In the genomic region with DNA sequence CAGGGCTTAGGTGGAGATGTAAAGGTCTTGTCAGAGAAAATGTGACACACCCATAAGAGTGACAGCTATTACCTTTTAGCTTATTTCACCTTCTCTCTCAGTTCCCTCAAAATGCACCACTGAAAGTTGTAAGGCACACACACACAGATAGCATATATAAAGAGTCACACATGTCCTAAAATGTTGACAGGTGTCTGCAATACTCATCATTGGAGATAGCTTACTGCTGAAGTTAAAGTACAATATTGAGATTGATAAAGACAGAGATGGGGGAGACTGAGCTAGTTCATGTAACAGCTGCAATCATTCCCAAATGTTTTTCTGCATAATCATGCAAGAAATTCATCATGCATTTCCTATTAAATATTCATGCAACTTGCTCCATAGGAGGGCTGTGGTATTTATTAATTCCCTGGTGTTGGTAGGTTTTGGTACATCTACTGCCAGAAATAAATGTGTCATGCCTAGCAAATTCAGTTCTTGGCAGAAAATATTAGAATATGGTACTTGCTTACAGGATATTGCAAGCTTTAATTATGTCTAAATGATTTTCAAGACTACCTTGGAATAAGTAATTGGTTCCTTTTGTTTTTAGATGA, we compare ENCODE assay signal across 16 cellular contexts.
DNase-seq lines count a peak whose midpoint lies in the region; ATAC-seq and TF ChIP-seq lines count a peak whose summit lies in the region.
"Had no signal": no experiment of that assay in that cellular context is flagged by ENCODE, and none has a peak within 500 bp of the region (broad histone marks: within the 10 kb centered on the region; RNA-seq: fewer than 3 reads in every experiment).

No MANE protein-coding gene starts in this region.

- H2BK15ac ChIP-seq in IMR-90 (ENCODE audit: low read depth, low read length): peak overlapping the region; percentile 31; the same call in 1 of the 3 replicates

- in situ Hi-C loops in IMR-90 (cut with MboI; ENCODE audit: low sequenced_read_pairs): no loop called here

- POLR2A ChIA-PET in IMR-90 (lab: Charles Lee; ENCODE audit: unreplicated experiment): no interaction called here

- no peaks in the 10 kb centered on the region for H3K9me1 ChIP-seq in IMR-90 (ENCODE audit: insufficient read depth, low read length)

- H3K9ac ChIP-seq in IMR-90 (ENCODE audit: low read depth, low read length): no peak overlapping the region
- H3K9ac ChIP-seq: BLaER1 had no signal

- TF ChIP-seq RAD21 in IMR-90 (IDR thresholded peaks at IDR 0.05; ENCODE audit: low read length): no peak

- ATAC-seq in IMR-90 (ENCODE audit: low read depth): no peak
- ATAC-seq in left colon: no peak
- ATAC-seq: A549, HCT116 had no signal

- no peaks in the 10 kb centered on the region for H4K20me1 ChIP-seq in IMR-90 (ENCODE audit: insufficient read depth, low read length)
- H4K20me1 ChIP-seq: BLaER1 had no signal

- H4K91ac ChIP-seq in IMR-90 (ENCODE audit: insufficient read depth, low read depth, low read length): no peak overlapping the region

- dilution Hi-C loops in IMR-90 (cut with HindIII; ENCODE audit: low sequenced_read_pairs, unreplicated experiment): no loop called here

- intact Hi-C loops in IMR-90 (cut with micrococcal nuclease): no loop called here
- intact Hi-C loops in left colon (cut with DNase I, micrococcal nuclease): no loop called here

- no peak for TF ChIP-seq POLR2A in IMR-90 (IDR thresholded peaks at IDR 0.05; ENCODE audit: low read depth, low read length)
- no peak for TF ChIP-seq POLR2A in Peyer's patch (IDR thresholded peaks at IDR 0.05)

- no peaks in the 10 kb centered on the region for H3K79me1 ChIP-seq in IMR-90 (ENCODE audit: low read depth in 1 of 2, low read length in 2 of 2)

- no peak overlapping the region for H3K14ac ChIP-seq in IMR-90 (replicated peaks; ENCODE audit: low read depth, low read length)

- H3K27me3 ChIP-seq in IMR-90 (ENCODE audit: control insufficient read depth, insufficient read depth, low read length): no peaks in the 10 kb centered on the region
- no peaks in the 10 kb centered on the region for H3K27me3 ChIP-seq in Peyer's patch
- H3K27me3 ChIP-seq: BLaER1 had no signal

- peaks cover 8% of the 10 kb centered on the region; the same call in 1 of the 2 replicates for H3K4me1 ChIP-seq in IMR-90 (ENCODE audit: control insufficient read depth, insufficient read depth, low read length)
- no peaks in the 10 kb centered on the region for H3K4me1 ChIP-seq in Peyer's patch
- H3K4me1 ChIP-seq: BLaER1 had no signal

- H3K18ac ChIP-seq in IMR-90 (ENCODE audit: low read depth, low read length): no peak overlapping the region

- no peak overlapping the region for H3K4me2 ChIP-seq in IMR-90 (ENCODE audit: low read depth, low read length)
- H3K4me2 ChIP-seq: A549, BLaER1 had no signal

- CTCF ChIA-PET in IMR-90 (lab: Yijun Ruan, JAX): no interaction called here

- no peak overlapping the region for H3K23ac ChIP-seq in IMR-90 (ENCODE audit: low read depth, low read length)

- H3K36me3 ChIP-seq in IMR-90 (ENCODE audit: control insufficient read depth, insufficient read depth, low read length) (no peaks in the 10 kb centered on the region), Peyer's patch (no peaks in the 10 kb centered on the region)
- H3K36me3 ChIP-seq: BLaER1 had no signal

- no peak overlapping the region for H2AFZ ChIP-seq in IMR-90 (replicated peaks; ENCODE audit: low read length, poor library complexity)

- no peak overlapping the region for H3K4ac ChIP-seq in IMR-90 (ENCODE audit: low read depth, low read length)

- no peak overlapping the region for H2AK9ac ChIP-seq in IMR-90 (replicated peaks; ENCODE audit: low read depth, low read length, poor library complexity)

- peak overlapping the region; percentile 90; the same call in 1 of the 2 replicates for H2BK20ac ChIP-seq in IMR-90 (ENCODE audit: low read depth, low read length)

- H2BK120ac ChIP-seq in IMR-90 (ENCODE audit: low read depth, low read length): no peak overlapping the region

- H3K27ac ChIP-seq in IMR-90 (ENCODE audit: insufficient read depth, low read length) (no peak overlapping the region), Peyer's patch (no peak overlapping the region)
- H3K27ac ChIP-seq: A549, BLaER1 had no signal

- no peak overlapping the region for H4K8ac ChIP-seq in IMR-90 (ENCODE audit: low read depth in 2 of 2, low read length in 2 of 2)

- BruUV-seq in IMR-90 (replicated peaks; lab: Mats Ljungman, UMichigan): no TSS peak

- peaks cover 4% of the 10 kb centered on the region; the same call in 1 of the 2 replicates for H3K9me3 ChIP-seq in IMR-90 (ENCODE audit: control insufficient read depth, insufficient read depth, low read length)
- no peaks in the 10 kb centered on the region for H3K9me3 ChIP-seq in Peyer's patch
- H3K9me3 ChIP-seq: A549, BLaER1 had no signal

- no peak overlapping the region for H3K56ac ChIP-seq in IMR-90 (ENCODE audit: extremely low read depth, insufficient read depth, low read length)

- TF ChIP-seq CTCF in AG10803 (conservative IDR thresholded peaks at IDR 0.05; ENCODE audit: low read length): no peak
- TF ChIP-seq CTCF in IMR-90 (conservative IDR thresholded peaks at IDR 0.05; ENCODE audit: low read depth, low read length): no peak
- no peak for TF ChIP-seq CTCF in cardiac fibroblast (IDR thresholded peaks at IDR 0.05; ENCODE audit: low read depth, low read length)
- no peak for TF ChIP-seq CTCF in Peyer's patch (IDR thresholded peaks at IDR 0.05)

- no peak overlapping the region for H2BK5ac ChIP-seq in IMR-90 (ENCODE audit: low read depth, low read length, poor library complexity, severe bottlenecking)

- no peak overlapping the region for H3K4me3 ChIP-seq in AG10803 (ENCODE audit: low read length)
- H3K4me3 ChIP-seq in IMR-90 (ENCODE audit: insufficient read depth, low read depth, low read length): no peak overlapping the region
- no peak overlapping the region for H3K4me3 ChIP-seq in cardiac fibroblast (replicated peaks in 1 of 2; ENCODE audit: low read depth in 2 of 2, low read length in 2 of 2)
- H3K4me3 ChIP-seq in Peyer's patch: no peak overlapping the region
- H3K4me3 ChIP-seq: A549, BLaER1 had no signal

- no peak overlapping the region for H2AK5ac ChIP-seq in IMR-90 (ENCODE audit: low read depth, low read length)

- peak; percentile 92 for DNase-seq in AG10803 (ENCODE audit: low read depth)
- peak; percentile 36 for DNase-seq in IMR-90
- DNase-seq in cardiac fibroblast (ENCODE audit: low read depth in 2 of 2): peak; percentile 59 to 71
- peak; percentile 27 for DNase-seq in iris pigment epithelial cell (ENCODE audit: low read depth)
- no peak for DNase-seq in Peyer's patch
- DNase-seq in left colon: no peak
- DNase-seq in NOMO-1 treated with dmso at 0.1 percent for 144 hours (lab: John Stamatoyannopoulos, UW; ENCODE audit: unreplicated experiment): no peak
- DNase-seq in SKM-1 treated with dmso at 0.1 percent for 144 hours (lab: John Stamatoyannopoulos, UW; ENCODE audit: unreplicated experiment): no peak
- DNase-seq: DMS 273 treated with DMSO at 0.1 percent for 48 hours, NCI-H1092, NCI-H226, NCI-H526 treated with DMSO at 0.1 percent for 48 hours, OCI-M1 had no signal

- no peak overlapping the region for H4K5ac ChIP-seq in IMR-90 (ENCODE audit: low read depth, low read length)

TF ChIP-seq in IMR-90, 13 proteins besides CTCF, POLR2A, EP300 and RAD21:
- TF ChIP-seq MAFK (IDR thresholded peaks at IDR 0.05; ENCODE audit: low read depth, low read length) (no peak), CEBPB (IDR thresholded peaks at IDR 0.05; ENCODE audit: low read depth, low read length) (no peak), RFX5 (IDR thresholded peaks at IDR 0.05; ENCODE audit: low read depth, low read length) (no peak), BHLHE40 (IDR thresholded peaks at IDR 0.05; ENCODE audit: low read depth, low read length) (no peak), SMC3 (IDR thresholded peaks at IDR 0.05; ENCODE audit: low read depth, low read length) (no peak), MAZ (IDR thresholded peaks at IDR 0.05; ENCODE audit: borderline replicate concordance, low read depth, low read length) (no peak), FOS (IDR thresholded peaks at IDR 0.05; ENCODE audit: low read depth, low read length) (no peak), CHD1 (IDR thresholded peaks at IDR 0.05; ENCODE audit: low read depth, low read length) (no peak), RCOR1 (IDR thresholded peaks at IDR 0.05; ENCODE audit: insufficient replicate concordance, low read length) (no peak), MXI1 (IDR thresholded peaks at IDR 0.05; ENCODE audit: borderline replicate concordance, low read depth, low read length) (no peak), NFE2L2 (IDR thresholded peaks at IDR 0.05; ENCODE audit: low read depth, low read length) (no peak)
- TF ChIP-seq, protein P1, sequence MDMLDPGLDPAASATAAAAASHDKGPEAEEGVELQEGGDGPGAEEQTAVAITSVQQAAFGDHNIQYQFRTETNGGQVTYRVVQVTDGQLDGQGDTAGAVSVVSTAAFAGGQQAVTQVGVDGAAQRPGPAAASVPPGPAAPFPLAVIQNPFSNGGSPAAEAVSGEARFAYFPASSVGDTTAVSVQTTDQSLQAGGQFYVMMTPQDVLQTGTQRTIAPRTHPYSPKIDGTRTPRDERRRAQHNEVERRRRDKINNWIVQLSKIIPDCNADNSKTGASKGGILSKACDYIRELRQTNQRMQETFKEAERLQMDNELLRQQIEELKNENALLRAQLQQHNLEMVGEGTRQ (IDR thresholded peaks at IDR 0.05; ENCODE audit: low read depth, low read length): no peak
- TF ChIP-seq, protein P2, sequence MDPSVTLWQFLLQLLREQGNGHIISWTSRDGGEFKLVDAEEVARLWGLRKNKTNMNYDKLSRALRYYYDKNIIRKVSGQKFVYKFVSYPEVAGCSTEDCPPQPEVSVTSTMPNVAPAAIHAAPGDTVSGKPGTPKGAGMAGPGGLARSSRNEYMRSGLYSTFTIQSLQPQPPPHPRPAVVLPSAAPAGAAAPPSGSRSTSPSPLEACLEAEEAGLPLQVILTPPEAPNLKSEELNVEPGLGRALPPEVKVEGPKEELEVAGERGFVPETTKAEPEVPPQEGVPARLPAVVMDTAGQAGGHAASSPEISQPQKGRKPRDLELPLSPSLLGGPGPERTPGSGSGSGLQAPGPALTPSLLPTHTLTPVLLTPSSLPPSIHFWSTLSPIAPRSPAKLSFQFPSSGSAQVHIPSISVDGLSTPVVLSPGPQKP (IDR thresholded peaks at IDR 0.05; ENCODE audit: borderline replicate concordance, low read depth, low read length): no peak
TF ChIP-seq in IMR-90: peak in this region for 0.

Comparison
In these comparisons a context has a peak if more than half of its experiments do, and no peak if none do; other contexts are left out.
1. DNase-seq: peak in AG10803 (single experiment), IMR-90 (single experiment), cardiac fibroblast (2 of 2) and iris pigment epithelial cell (single experiment); none in Peyer's patch (0 of 3), left colon (0 of 2), NOMO-1 treated with dmso at 0.1 percent for 144 hours (single experiment) and SKM-1 treated with dmso at 0.1 percent for 144 hours (single experiment).